ENCODE assay signal across 1 cellular context in the genomic region with DNA sequence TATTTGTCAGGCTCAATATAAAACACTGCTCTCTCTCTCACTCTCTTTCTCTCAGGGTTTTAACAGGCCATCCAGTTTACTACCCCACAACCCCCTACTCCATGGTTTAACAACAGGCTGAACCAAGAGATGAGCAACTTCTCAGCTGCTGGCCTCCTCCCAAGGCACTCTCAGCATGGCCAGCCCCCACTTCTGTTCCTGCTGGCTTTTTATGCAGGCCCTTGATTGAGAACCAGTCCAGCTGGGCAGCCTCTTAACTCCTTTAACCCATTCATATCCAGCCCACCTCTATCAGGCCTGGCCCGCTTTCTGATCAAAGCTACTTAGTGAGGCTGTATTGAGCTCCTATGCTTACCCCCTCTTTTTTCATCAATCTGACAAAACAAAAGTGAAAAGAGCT.
TF ChIP-seq lines count a peak whose summit lies in the region.

No MANE protein-coding gene starts in this region.

TF ChIP-seq in GM23338, 12 proteins besides CTCF, POLR2A, EP300 and RAD21:
- TF ChIP-seq ZNF462 (CRISPR knock-in tag; IDR thresholded peaks at IDR 0.05) (peak; percentile 88), POLR2AphosphoS5 (IDR thresholded peaks at IDR 0.05; ENCODE audit: low read depth) (no peak), CREB1 (CRISPR knock-in tag; IDR thresholded peaks at IDR 0.05; ENCODE audit: low read depth) (no peak), ZNF331 (CRISPR knock-in tag; IDR thresholded peaks at IDR 0.05; ENCODE audit: low read depth) (no peak)
